14 cellular contexts compared by ENCODE assay signal in the genomic region with DNA sequence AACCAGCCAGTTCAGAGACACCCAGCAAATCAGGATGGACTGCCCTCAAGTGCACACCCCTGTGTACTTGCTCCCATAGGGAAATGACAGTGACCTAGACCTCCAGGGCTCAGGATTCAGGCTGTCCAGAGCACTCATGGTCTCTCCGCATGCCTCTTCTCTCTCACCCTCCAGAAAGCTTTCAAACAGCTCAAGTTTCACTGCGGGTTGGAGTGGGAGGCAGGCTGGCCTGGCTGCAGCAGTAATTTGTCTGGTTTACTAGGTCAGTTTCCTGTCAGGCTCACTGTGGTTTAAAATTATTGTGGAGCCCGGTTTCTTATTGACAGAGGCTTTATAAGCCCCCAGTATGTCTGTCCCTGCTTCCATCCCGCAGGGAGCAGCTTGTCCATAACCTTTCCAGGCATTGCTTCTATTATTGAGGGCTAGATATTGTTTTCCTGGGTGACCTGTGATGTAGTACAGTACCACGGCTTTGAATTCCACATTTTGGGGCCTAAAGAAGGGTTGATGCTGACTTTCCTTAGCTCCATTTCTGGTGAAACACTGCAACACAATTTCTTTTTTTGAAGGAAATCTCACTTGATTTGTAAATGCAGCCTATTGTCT.
DNase-seq lines count a peak whose midpoint lies in the region; ATAC-seq and TF ChIP-seq lines count a peak whose summit lies in the region.
"Had no signal": no experiment of that assay in that cellular context is flagged by ENCODE, and none has a peak within 500 bp of the region (broad histone marks: within the 10 kb centered on the region; RNA-seq: fewer than 3 reads in every experiment).

No MANE protein-coding gene starts in this region.

- no peak for TF ChIP-seq EP300 in transverse colon (IDR thresholded peaks at IDR 0.05; ENCODE audit: low read depth)

- DNase-seq in left ventricle myocardium superior (no peak), left ventricle myocardium inferior (no peak), SK-N-DZ (ENCODE audit: low spot score) (peak; percentile 46), iPS-NIHi11 (ENCODE audit: low spot score) (peak; percentile 50), type B pancreatic cell (ENCODE audit: extremely low spot score, unreplicated experiment) (no peak), transverse colon (no peak), C1 segment of cervical spinal cord (lab: John Stamatoyannopoulos, UW) (no peak)
- no peak for DNase-seq in activated CD4-positive, CD25-positive, alpha-beta regulatory T cell (lab: John Stamatoyannopoulos, UW)
- DNase-seq: immature natural killer cell, NCI-H226, pancreas, T-helper 2 cell had no signal

- no peak overlapping the region for H3K27ac ChIP-seq in left ventricle myocardium inferior (replicated peaks)
- no peak overlapping the region for H3K27ac ChIP-seq in transverse colon
- H3K27ac ChIP-seq: C4-2B had no signal

- WGBS in transverse colon (ENCODE audit: low coverage in 1 of 2), 2 donors, result 13 to 26% methylated on average over 2 to 5 of the region's 5 CpGs

- H3K36me3 ChIP-seq in left ventricle myocardium inferior (no peaks in the 10 kb centered on the region), transverse colon (no peaks in the 10 kb centered on the region)
- H3K36me3 ChIP-seq: pancreas had no signal

- H3K27me3 Mint-ChIP-seq in type B pancreatic cell, result no peaks in the 10 kb centered on the region

- peak overlapping the region; percentile 15 for H3K27ac Mint-ChIP-seq in type B pancreatic cell
- H3K27ac Mint-ChIP-seq: dendritic cell treated with granulocyte-macrophage colony-stimulating factor and Interleukin-4, amounts not matched to agents 40 ng/mL and 50 ng/mL, for 4 days; immature natural killer cell had no signal

- peak; percentile 47 for ATAC-seq in left ventricle myocardium superior

- no peak overlapping the region for H3K4me3 ChIP-seq in left ventricle myocardium inferior
- no peak overlapping the region for H3K4me3 ChIP-seq in transverse colon
- H3K4me3 ChIP-seq: pancreas had no signal

- H3K27me3 ChIP-seq in left ventricle myocardium inferior (ENCODE audit: low read depth), result no peaks in the 10 kb centered on the region
- peaks cover 4% of the 10 kb centered on the region for H3K27me3 ChIP-seq in transverse colon
- H3K27me3 ChIP-seq: pancreas had no signal

- TF ChIP-seq POLR2A in transverse colon (IDR thresholded peaks at IDR 0.05), result no peak

- H3K36me3 Mint-ChIP-seq in type B pancreatic cell, result no peaks in the 10 kb centered on the region

- no peak for TF ChIP-seq CTCF in left ventricle myocardium inferior (IDR thresholded peaks at IDR 0.05; ENCODE audit: borderline replicate concordance)
- no peak for TF ChIP-seq CTCF in type B pancreatic cell (conservative IDR thresholded peaks at IDR 0.05)
- TF ChIP-seq CTCF in transverse colon (IDR thresholded peaks at IDR 0.05), result no peak

- peaks cover 5% of the 10 kb centered on the region for H3K9me3 Mint-ChIP-seq in type B pancreatic cell
- H3K9me3 Mint-ChIP-seq: dendritic cell treated with granulocyte-macrophage colony-stimulating factor and Interleukin-4, amounts not matched to agents 40 ng/mL and 50 ng/mL, for 4 days; immature natural killer cell had no signal

- in situ Hi-C loops in transverse colon (cut with MboI; ENCODE audit: low pct_ligation_motif_present in 1 of 4, low pct_unique_long_range_greater_than_20kb in 1 of 4, low sequenced_read_pairs in 3 of 4), result no loop called here

- H3K4me1 ChIP-seq in left ventricle myocardium inferior (no peaks in the 10 kb centered on the region), transverse colon (no peaks in the 10 kb centered on the region)
- H3K4me1 ChIP-seq: pancreas had no signal

- intact Hi-C loops in left ventricle myocardium superior (cut with micrococcal nuclease), result no loop called here
- intact Hi-C loops in left ventricle myocardium inferior (cut with micrococcal nuclease), result no loop called here
- intact Hi-C loops in transverse colon (cut with DNase I; ENCODE audit: low total_unique reads), result no loop called here

- peaks cover 37% of the 10 kb centered on the region for H3K4me1 Mint-ChIP-seq in type B pancreatic cell (ENCODE audit: unreplicated experiment)
- H3K4me1 Mint-ChIP-seq: immature natural killer cell had no signal

- H3K4me3 Mint-ChIP-seq in type B pancreatic cell, result peak overlapping the region; percentile 26
- H3K4me3 Mint-ChIP-seq: dendritic cell treated with granulocyte-macrophage colony-stimulating factor and Interleukin-4, amounts not matched to agents 40 ng/mL and 50 ng/mL, for 4 days; immature natural killer cell had no signal

- no peaks in the 10 kb centered on the region for H3K9me3 ChIP-seq in left ventricle myocardium inferior (replicated peaks)
- no peaks in the 10 kb centered on the region for H3K9me3 ChIP-seq in transverse colon
- H3K9me3 ChIP-seq: pancreas had no signal

Comparison
In these comparisons a context has a peak if more than half of its experiments do, and no peak if none do; other contexts are left out.
1. DNase-seq: peak in SK-N-DZ (single experiment) and iPS-NIHi11 (single experiment); none in left ventricle myocardium superior (single experiment), left ventricle myocardium inferior (single experiment), type B pancreatic cell (single experiment), transverse colon (single experiment), C1 segment of cervical spinal cord (0 of 14) and activated CD4-positive, CD25-positive, alpha-beta regulatory T cell (0 of 4).